In genomic region chr4:8682725-8683124, GRCh38 we compare ENCODE assay signal across 19 cellular contexts.
A peak's percentile ranks its signal among the peaks of the same experiment; 100 is the strongest.
DNase-seq lines count a peak whose midpoint lies in the region; ATAC-seq and TF ChIP-seq lines count a peak whose summit lies in the region.
"Had no signal": no experiment of that assay in that cellular context is flagged by ENCODE, and none has a peak within 500 bp of the region (broad histone marks: within the 10 kb centered on the region; RNA-seq: fewer than 3 reads in every experiment).

No MANE protein-coding gene starts in this region.

- H3K4me1 ChIP-seq in sigmoid colon (peaks cover 0 to 8% (median 0%) of the 10 kb centered on the region in 4 donors), psoas muscle (no peaks in the 10 kb centered on the region)
- H3K4me1 ChIP-seq: A549, BLaER1 had no signal

- peak; percentile 21 for DNase-seq in activated effector memory CD4-positive, alpha-beta T cell treated with anti-CD3 and anti-CD28 coated beads, Interleukin-2, amount 50 U/mL, for 16 hours
- no peak for DNase-seq in activated effector memory CD4-positive, alpha-beta T cell treated with Interleukin-2 at 50 U/mL for 16 hours
- peak; percentile 29 for DNase-seq in left kidney (ENCODE audit: low read depth, low spot score)
- DNase-seq in sigmoid colon: peak; percentile 46
- no peak for DNase-seq in psoas muscle
- DNase-seq in anterior cingulate cortex (lab: John Stamatoyannopoulos, UW): no peak
- DNase-seq: AML-193; CD4-positive, alpha-beta memory T cell; DMS153; DMS79; GDM1; GM23248; HCEC 1CT; HFFc6 had no signal

- ATAC-seq in psoas muscle (no peak), HG02763 (IDR thresholded peaks at IDR 0.05; ENCODE audit: unreplicated experiment) (no peak)
- ATAC-seq: A549 had no signal

- H3K9me3 ChIP-seq in sigmoid colon: peaks cover 0 to 2% (median 0%) of the 10 kb centered on the region in 4 donors
- no peaks in the 10 kb centered on the region for H3K9me3 ChIP-seq in psoas muscle
- H3K9me3 ChIP-seq: A549 had no signal

- H3K27me3 ChIP-seq in sigmoid colon (peaks cover 0 to 17% (median 4%) of the 10 kb centered on the region in 3 donors), psoas muscle (ENCODE audit: insufficient read depth in 3 of 3, low read length in 2 of 3) (peaks cover 0 to 8% (median 0%) of the 10 kb centered on the region in 3 donors)
- H3K27me3 ChIP-seq: BLaER1 had no signal

- H3K36me3 ChIP-seq in sigmoid colon (no peaks in the 10 kb centered on the region), psoas muscle (ENCODE audit: insufficient read depth in 1 of 2, low read depth in 1 of 2) (no peaks in the 10 kb centered on the region)
- H3K36me3 ChIP-seq: BLaER1 had no signal

- H3K27ac ChIP-seq in sigmoid colon: no peak overlapping the region
- H3K27ac ChIP-seq in psoas muscle: no peak overlapping the region
- H3K27ac ChIP-seq: 22Rv1, A549, BLaER1, GM23248, HL-60 had no signal

- H3K4me3 ChIP-seq in sigmoid colon (no peak overlapping the region), psoas muscle (no peak overlapping the region)
- H3K4me3 ChIP-seq: A549, BLaER1, GM23248 had no signal

- no peak for TF ChIP-seq EP300 in sigmoid colon (IDR thresholded peaks at IDR 0.05)

- TF ChIP-seq CTCF in sigmoid colon (IDR thresholded peaks at IDR 0.05) (no peak), psoas muscle (IDR thresholded peaks at IDR 0.05) (no peak)

- no peak for TF ChIP-seq POLR2A in sigmoid colon (IDR thresholded peaks at IDR 0.05)

- 56 to 62% methylated on average over 10 of the region's 10 CpGs for WGBS in sigmoid colon, 2 donors
- WGBS in psoas muscle, 3 donors: 7 to 12% (median 12%) methylated on average over 10 of the region's 10 CpGs

- intact Hi-C loops in sigmoid colon (cut with DNase I): no loop called here
- intact Hi-C loops in psoas muscle (cut with DNase I): no loop called here

Comparison
In these comparisons a context has a peak if more than half of its experiments do, and no peak if none do; other contexts are left out.
1. DNase-seq: peak in activated effector memory CD4-positive, alpha-beta T cell treated with anti-CD3 and anti-CD28 coated beads, Interleukin-2, amount 50 U/mL, for 16 hours (single experiment), left kidney (single experiment) and sigmoid colon (single experiment); none in activated effector memory CD4-positive, alpha-beta T cell treated with Interleukin-2 at 50 U/mL for 16 hours (single experiment), psoas muscle (0 of 2) and anterior cingulate cortex (0 of 58).